8 cellular contexts compared by ENCODE assay signal in genomic region chr17:47649153-47649971, GRCh38. TPM values are rescaled to one million over a fixed set of nuclear protein-coding genes. Genes with fewer than 3 reads are reported as not detected.
DNase-seq lines count a peak whose midpoint lies in the region; ATAC-seq lines count a peak whose summit lies in the region.

Gene KPNB1 (plus strand): TSS chr17:47649919. CDS start chr17:47650245, 326 bp downstream.

- H3K27ac Mint-ChIP-seq in activated naive CD4-positive, alpha-beta T cell treated with anti-CD3 and anti-CD28 coated beads, Interleukin-2, amount 50 U/mL, for 72 hours = peak within 1 kb of the TSS; percentile 92 to 98

- peaks cover 29 to 48% of the 10 kb centered on the region in 2 donors for H3K36me3 Mint-ChIP-seq in activated naive CD4-positive, alpha-beta T cell treated with anti-CD3 and anti-CD28 coated beads, Interleukin-2, amount 50 U/mL, for 72 hours

- H3K4me3 ChIP-seq in GM08714 (ENCODE audit: low read length) = peak within 1 kb of the TSS; percentile 100

- H3K27ac ChIP-seq in temporal lobe (ENCODE audit: low read depth, low read length) = peak within 1 kb of the TSS; percentile 62

- peak; percentile 99 for DNase-seq in NCI-H1092 treated with DMSO at 0.1 percent for 48 hours (lab: John Stamatoyannopoulos, UW)
- peak; percentile 99 for DNase-seq in SKM-1 (lab: John Stamatoyannopoulos, UW; ENCODE audit: unreplicated experiment)
- peak; percentile 96 to 99 for DNase-seq in activated naive CD4-positive, alpha-beta T cell treated with anti-CD3 and anti-CD28 coated beads, Interleukin-2, amount 50 U/mL, for 72 hours (ENCODE audit: low spot score in 2 of 2)
- DNase-seq in globus pallidus (ENCODE audit: low spot score) = peak; percentile 99
- DNase-seq in occipital lobe (lab: John Stamatoyannopoulos, UW) = peak; percentile 100

- peak; percentile 80 for ATAC-seq in HG02610 (IDR thresholded peaks at IDR 0.05; ENCODE audit: unreplicated experiment)
- peak; percentile 85 to 87 for ATAC-seq in activated naive CD4-positive, alpha-beta T cell treated with anti-CD3 and anti-CD28 coated beads, Interleukin-2, amount 50 U/mL, for 72 hours

- no peaks in the 10 kb centered on the region for H3K9me3 Mint-ChIP-seq in activated naive CD4-positive, alpha-beta T cell treated with anti-CD3 and anti-CD28 coated beads, Interleukin-2, amount 50 U/mL, for 72 hours

RNA-seq across cellular contexts. Expression of gene KPNB1, which starts in this region (rescaled TPM):
- 100 to 1,000 TPM; 560 to 601 TPM for total RNA-seq in activated naive CD4-positive, alpha-beta T cell treated with anti-CD3 and anti-CD28 coated beads, Interleukin-2, amount 50 U/mL, for 72 hours
- total RNA-seq in occipital lobe (163 TPM), temporal lobe (100 TPM)

Comparison
In these comparisons a context has a peak if more than half of its experiments do, and no peak if none do; other contexts are left out.
1. Peak in every context shown above with its lines: DNase-seq, ATAC-seq, H3K4me3 ChIP-seq and H3K27ac ChIP-seq.